Comparison of ENCODE assay signal across 13 cellular contexts in the genomic region with DNA sequence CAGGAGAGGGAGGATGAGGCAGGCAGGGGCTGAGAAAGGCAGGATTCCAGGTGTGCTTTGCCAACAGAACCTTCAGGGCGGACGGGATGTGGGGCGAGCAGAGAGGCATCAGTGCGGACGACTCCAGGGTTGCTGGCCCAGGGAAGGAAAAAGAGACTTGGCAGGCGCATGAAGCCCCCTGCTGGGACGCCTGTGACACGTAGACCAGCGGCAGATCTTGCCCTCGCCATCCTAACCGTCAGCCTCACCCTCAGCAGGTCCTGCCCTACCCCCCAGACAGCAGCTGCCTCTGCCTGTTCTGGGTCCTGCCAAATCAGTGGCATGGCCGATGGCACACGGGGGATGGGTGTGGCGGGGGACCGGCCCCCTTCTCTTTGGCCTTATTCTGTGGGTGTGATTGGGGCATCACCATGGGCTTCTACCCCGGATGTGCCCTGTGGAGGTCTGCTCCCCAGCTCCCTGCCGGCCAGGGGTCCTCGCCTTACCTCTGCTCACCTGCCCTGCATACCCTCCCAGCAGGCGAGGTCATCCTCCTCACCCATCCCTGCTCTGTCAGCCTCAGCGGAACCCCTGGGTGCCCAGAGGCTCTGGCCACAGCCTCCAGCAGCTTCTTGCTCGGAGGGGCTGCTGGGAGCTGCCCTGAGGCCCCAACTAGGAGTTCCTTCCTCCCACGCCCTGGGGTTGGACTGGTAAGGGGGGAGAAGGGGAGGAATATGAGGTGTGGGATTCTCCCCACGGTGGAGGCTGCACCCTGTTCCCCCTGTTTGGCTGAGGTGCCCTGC. TPM values are rescaled to one million over a fixed set of nuclear protein-coding genes. Genes with fewer than 3 reads are reported as not detected.
DNase-seq lines count a peak whose midpoint lies in the region; ATAC-seq and TF ChIP-seq lines count a peak whose summit lies in the region.
"Had no signal": no experiment of that assay in that cellular context is flagged by ENCODE, and none has a peak within 500 bp of the region (broad histone marks: within the 10 kb centered on the region; RNA-seq: fewer than 3 reads in every experiment).

No MANE protein-coding gene starts in this region.

- TF ChIP-seq CTCF in HL-60 (IDR thresholded peaks at IDR 0.05; ENCODE audit: insufficient read depth, low read length), result no peak
- TF ChIP-seq CTCF in nephron (IDR thresholded peaks at IDR 0.05; ENCODE audit: unreplicated experiment in 3 of 3), result no peak
- TF ChIP-seq CTCF in testis (IDR thresholded peaks at IDR 0.05), result no peak

- no peaks in the 10 kb centered on the region for H3K27me3 ChIP-seq in CD4-positive, CD25-positive, alpha-beta regulatory T cell (ENCODE audit: control insufficient read depth, insufficient read depth, low read length)
- H3K27me3 ChIP-seq in HL-60 (ENCODE audit: insufficient read depth, poor library complexity, severe bottlenecking), result no peaks in the 10 kb centered on the region
- no peaks in the 10 kb centered on the region for H3K27me3 ChIP-seq in testis

- H3K9me3 Mint-ChIP-seq in CD4-positive, CD25-positive, alpha-beta regulatory T cell, result peaks cover 0 to 2% (median 0%) of the 10 kb centered on the region in 7 donors
- H3K9me3 Mint-ChIP-seq in central memory CD8-positive, alpha-beta T cell, result no peaks in the 10 kb centered on the region
- no peaks in the 10 kb centered on the region for H3K9me3 Mint-ChIP-seq in nephron
- no peaks in the 10 kb centered on the region for H3K9me3 Mint-ChIP-seq in activated CD4-positive, alpha-beta memory T cell treated with anti-CD3 and anti-CD28 coated beads, Interleukin-2, amount 10 ng/mL, durations not matched to agents 7 days and 5 days
- H3K9me3 Mint-ChIP-seq: H9; stimulated activated naive CD8-positive, alpha-beta T cell treated with anti-CD3 and anti-CD28 coated beads, Interleukin-15, Interleukin-2, amounts not matched to agents 100 ng/mL and 50 ng/mL, for 24 hours had no signal

- no peak for TF ChIP-seq POLR2A in testis (IDR thresholded peaks at IDR 0.05)

- no peaks in the 10 kb centered on the region for H3K9me3 ChIP-seq in CD4-positive, CD25-positive, alpha-beta regulatory T cell (ENCODE audit: control insufficient read depth in 2 of 2, low read length in 2 of 2)
- H3K9me3 ChIP-seq in testis, result no peaks in the 10 kb centered on the region
- H3K9me3 ChIP-seq: Caco-2 had no signal

- CTCF ChIA-PET in activated CD4-positive, alpha-beta memory T cell treated with anti-CD3 and anti-CD28 coated beads, Interleukin-2, amount 10 ng/mL, durations not matched to agents 7 days and 5 days (lab: Charles Lee), result interaction anchor here (1.0 kb wide), 1 partner anchor 26 kb away, joined by 3 read pairs; no protein-coding TSS in a partner anchor

- H3K27ac ChIP-seq in CD4-positive, CD25-positive, alpha-beta regulatory T cell (ENCODE audit: insufficient read depth, low read length, poor library complexity, severe bottlenecking), result no peak overlapping the region
- H3K27ac ChIP-seq in HL-60 (replicated peaks) (peak overlapping the region; percentile 5; the same call in 1 of the 2 replicates), testis (no peak overlapping the region)

- no peak overlapping the region for H3K4me3 ChIP-seq in CD4-positive, CD25-positive, alpha-beta regulatory T cell (ENCODE audit: low read depth, low read length)
- H3K4me3 ChIP-seq in HL-60 (replicated peaks; ENCODE audit: insufficient read depth, low read length) (no peak overlapping the region), testis (no peak overlapping the region)

- peaks cover 53% of the 10 kb centered on the region for H3K4me1 ChIP-seq in CD4-positive, CD25-positive, alpha-beta regulatory T cell (ENCODE audit: control insufficient read depth, insufficient read depth, low read length, poor library complexity, severe bottlenecking)
- peaks cover 45% of the 10 kb centered on the region for H3K4me1 ChIP-seq in testis

- WGBS in testis, 2 donors, result 87 to 92% methylated on average over 19 to 23 of the region's 23 CpGs

- no peaks in the 10 kb centered on the region for H3K27me3 Mint-ChIP-seq in CD4-positive, CD25-positive, alpha-beta regulatory T cell
- H3K27me3 Mint-ChIP-seq in central memory CD8-positive, alpha-beta T cell, result no peaks in the 10 kb centered on the region
- H3K27me3 Mint-ChIP-seq in nephron (ENCODE audit: low read depth), result peaks cover 10% of the 10 kb centered on the region
- no peaks in the 10 kb centered on the region for H3K27me3 Mint-ChIP-seq in activated CD4-positive, alpha-beta memory T cell treated with anti-CD3 and anti-CD28 coated beads, Interleukin-2, amount 10 ng/mL, durations not matched to agents 7 days and 5 days
- H3K27me3 Mint-ChIP-seq: stimulated activated naive CD8-positive, alpha-beta T cell treated with anti-CD3 and anti-CD28 coated beads, Interleukin-15, Interleukin-2, amounts not matched to agents 100 ng/mL and 50 ng/mL, for 24 hours had no signal

- peak overlapping the region in 2 of 3 donors; percentile 59 to 69 for H3K27ac Mint-ChIP-seq in CD4-positive, CD25-positive, alpha-beta regulatory T cell
- peak overlapping the region; percentile 22 for H3K27ac Mint-ChIP-seq in central memory CD8-positive, alpha-beta T cell (ENCODE audit: low read depth)
- peak overlapping the region in 2 of 3 experiments; percentile 24 to 59 for H3K27ac Mint-ChIP-seq in nephron
- H3K27ac Mint-ChIP-seq in activated CD4-positive, alpha-beta memory T cell treated with anti-CD3 and anti-CD28 coated beads, Interleukin-2, amount 10 ng/mL, durations not matched to agents 7 days and 5 days, result no peak overlapping the region
- H3K27ac Mint-ChIP-seq: stimulated activated naive CD8-positive, alpha-beta T cell treated with anti-CD3 and anti-CD28 coated beads, Interleukin-15, Interleukin-2, amounts not matched to agents 100 ng/mL and 50 ng/mL, for 24 hours had no signal

- intact Hi-C loops in testis (cut with DNase I; ENCODE audit: low total_unique reads), result no loop called here

- no peaks in the 10 kb centered on the region for H3K36me3 ChIP-seq in CD4-positive, CD25-positive, alpha-beta regulatory T cell (ENCODE audit: control insufficient read depth, insufficient read depth, low read length)
- H3K36me3 ChIP-seq in testis (ENCODE audit: low read depth, missing control alignments), result no peaks in the 10 kb centered on the region

- H3K4me3 Mint-ChIP-seq in CD4-positive, CD25-positive, alpha-beta regulatory T cell, result peak overlapping the region in 2 of 4 donors; percentile 62 to 75
- no peak overlapping the region for H3K4me3 Mint-ChIP-seq in central memory CD8-positive, alpha-beta T cell
- H3K4me3 Mint-ChIP-seq in nephron, result peak overlapping the region in 2 of 3 experiments; percentile 36
- no peak overlapping the region for H3K4me3 Mint-ChIP-seq in activated CD4-positive, alpha-beta memory T cell treated with anti-CD3 and anti-CD28 coated beads, Interleukin-2, amount 10 ng/mL, durations not matched to agents 7 days and 5 days
- H3K4me3 Mint-ChIP-seq: stimulated activated naive CD8-positive, alpha-beta T cell treated with anti-CD3 and anti-CD28 coated beads, Interleukin-15, Interleukin-2, amounts not matched to agents 100 ng/mL and 50 ng/mL, for 24 hours had no signal

- POLR2A ChIA-PET in activated CD4-positive, alpha-beta memory T cell treated with anti-CD3 and anti-CD28 coated beads, Interleukin-2, amount 10 ng/mL, durations not matched to agents 7 days and 5 days (lab: Charles Lee), result no interaction called here

- ATAC-seq in CD4-positive, CD25-positive, alpha-beta regulatory T cell (ENCODE audit: low read depth in 2 of 2), result no peak
- ATAC-seq in central memory CD8-positive, alpha-beta T cell (replicated peaks; ENCODE audit: extremely low read depth, poor library complexity, severe bottlenecking), result no peak

- H3K4me1 Mint-ChIP-seq in CD4-positive, CD25-positive, alpha-beta regulatory T cell, result peaks cover 0 to 73% (median 21%) of the 10 kb centered on the region in 4 donors
- peaks cover 62% of the 10 kb centered on the region for H3K4me1 Mint-ChIP-seq in central memory CD8-positive, alpha-beta T cell
- H3K4me1 Mint-ChIP-seq in nephron, result peaks cover 13% of the 10 kb centered on the region
- peaks cover 42% of the 10 kb centered on the region for H3K4me1 Mint-ChIP-seq in activated CD4-positive, alpha-beta memory T cell treated with anti-CD3 and anti-CD28 coated beads, Interleukin-2, amount 10 ng/mL, durations not matched to agents 7 days and 5 days

- no peaks in the 10 kb centered on the region for H3K36me3 Mint-ChIP-seq in CD4-positive, CD25-positive, alpha-beta regulatory T cell
- peaks cover 2% of the 10 kb centered on the region for H3K36me3 Mint-ChIP-seq in central memory CD8-positive, alpha-beta T cell (ENCODE audit: insufficient read depth)
- no peaks in the 10 kb centered on the region for H3K36me3 Mint-ChIP-seq in nephron (ENCODE audit: low read depth)
- H3K36me3 Mint-ChIP-seq in activated CD4-positive, alpha-beta memory T cell treated with anti-CD3 and anti-CD28 coated beads, Interleukin-2, amount 10 ng/mL, durations not matched to agents 7 days and 5 days (ENCODE audit: low read depth), result no peaks in the 10 kb centered on the region

- DNase-seq in CD4-positive, CD25-positive, alpha-beta regulatory T cell, result no peak
- DNase-seq in HL-60 (ENCODE audit: low read depth in 1 of 2, low spot score in 1 of 2), result no peak
- DNase-seq in central memory CD8-positive, alpha-beta T cell (ENCODE audit: low spot score in 2 of 2), result no peak
- DNase-seq in testis, result no peak
- no peak for DNase-seq in activated CD4-positive, alpha-beta memory T cell treated with anti-CD3 and anti-CD28 coated beads, Interleukin-2, amount 10 ng/mL, durations not matched to agents 7 days and 5 days
- no peak for DNase-seq in stimulated activated CD4-positive, alpha-beta T cell treated with anti-CD3 and anti-CD28 coated beads, Interleukin-12 subunit alpha, Interleukin-12 subunit beta, amount 100 ng/mL, for 4 hours
- DNase-seq: effector CD4-positive, alpha-beta T cell; H9; NCI-H1930; NCI-H82 had no signal

RNA-seq across cellular contexts. Expression of a gene that starts 2.9 kb away (rescaled TPM):
- total RNA-seq in CD4-positive, CD25-positive, alpha-beta regulatory T cell, result 61.7 TPM
- 1 to 10 TPM; 7.6 to 8.6 (median 8.4) TPM for polyA plus RNA-seq in CD4-positive, CD25-positive, alpha-beta regulatory T cell
- total RNA-seq in testis, result 10 to 100 TPM; 45.0 to 47.3 TPM
- polyA plus RNA-seq in testis (ENCODE audit: insufficient read depth, low read depth, low replicate concordance), result 26.6 TPM
- 10 to 100 TPM; 77.0 to 80.3 TPM for total RNA-seq in activated CD4-positive, alpha-beta memory T cell treated with anti-CD3 and anti-CD28 coated beads, Interleukin-2, amount 10 ng/mL, durations not matched to agents 7 days and 5 days

RNA-seq across cellular contexts. Expression of a gene that starts 33.9 kb away (rescaled TPM):
- 87.7 TPM for total RNA-seq in CD4-positive, CD25-positive, alpha-beta regulatory T cell
- polyA plus RNA-seq in CD4-positive, CD25-positive, alpha-beta regulatory T cell, result 10 to 100 TPM; 43.9 to 53.3 (median 50.9) TPM
- 100 to 1,000 TPM in 1 of 2 donors, 10 to 100 TPM in 1; 99.7 to 108 TPM for total RNA-seq in testis
- polyA plus RNA-seq in testis (ENCODE audit: insufficient read depth, low read depth, low replicate concordance), result 35.1 TPM
- total RNA-seq in activated CD4-positive, alpha-beta memory T cell treated with anti-CD3 and anti-CD28 coated beads, Interleukin-2, amount 10 ng/mL, durations not matched to agents 7 days and 5 days, result 10 to 100 TPM; 56.1 to 58.4 TPM

RNA-seq across cellular contexts. Expression of a gene that starts 53.7 kb away (rescaled TPM):
- 242 TPM for total RNA-seq in CD4-positive, CD25-positive, alpha-beta regulatory T cell
- 100 to 1,000 TPM; 142 to 151 (median 145) TPM for polyA plus RNA-seq in CD4-positive, CD25-positive, alpha-beta regulatory T cell
- total RNA-seq in testis, result 100 to 1,000 TPM; 318 to 355 TPM
- polyA plus RNA-seq in testis (ENCODE audit: insufficient read depth, low read depth, low replicate concordance), result 233 TPM
- 100 to 1,000 TPM; 266 to 277 TPM for total RNA-seq in activated CD4-positive, alpha-beta memory T cell treated with anti-CD3 and anti-CD28 coated beads, Interleukin-2, amount 10 ng/mL, durations not matched to agents 7 days and 5 days

Comparison
In these comparisons a context has a peak if more than half of its experiments do, and no peak if none do; other contexts are left out.
1. H3K4me3 Mint-ChIP-seq: peak in nephron (2 of 3); none in central memory CD8-positive, alpha-beta T cell (single experiment) and activated CD4-positive, alpha-beta memory T cell treated with anti-CD3 and anti-CD28 coated beads, Interleukin-2, amount 10 ng/mL, durations not matched to agents 7 days and 5 days (single experiment).